In genomic region chr13:24929196-24929595, GRCh38 we compare ENCODE assay signal across 8 cellular contexts.
"Had no signal": no experiment of that assay in that cellular context is flagged by ENCODE, and none has a peak within 500 bp of the region (broad histone marks: within the 10 kb centered on the region; RNA-seq: fewer than 3 reads in every experiment).

No MANE protein-coding gene starts in this region.

- ATAC-seq: GM12878 had no signal

- H3K4me3 ChIP-seq: GM12878 had no signal

- DNase-seq: GDM1, GF-D8 had no signal

- FAIRE-seq: G401.6, GM12878, GM12891, GM12892, GM18507, GM19239 had no signal
